Comparison of ENCODE assay signal across 2 cellular contexts in genomic region chr6:116556814-116557403, GRCh38.
TF ChIP-seq lines count a peak whose summit lies in the region.

No MANE protein-coding gene starts in this region.

TF ChIP-seq in SK-N-SH, 30 proteins besides CTCF, POLR2A, EP300 and RAD21 (continued from another document):
- TF ChIP-seq, protein P1, sequence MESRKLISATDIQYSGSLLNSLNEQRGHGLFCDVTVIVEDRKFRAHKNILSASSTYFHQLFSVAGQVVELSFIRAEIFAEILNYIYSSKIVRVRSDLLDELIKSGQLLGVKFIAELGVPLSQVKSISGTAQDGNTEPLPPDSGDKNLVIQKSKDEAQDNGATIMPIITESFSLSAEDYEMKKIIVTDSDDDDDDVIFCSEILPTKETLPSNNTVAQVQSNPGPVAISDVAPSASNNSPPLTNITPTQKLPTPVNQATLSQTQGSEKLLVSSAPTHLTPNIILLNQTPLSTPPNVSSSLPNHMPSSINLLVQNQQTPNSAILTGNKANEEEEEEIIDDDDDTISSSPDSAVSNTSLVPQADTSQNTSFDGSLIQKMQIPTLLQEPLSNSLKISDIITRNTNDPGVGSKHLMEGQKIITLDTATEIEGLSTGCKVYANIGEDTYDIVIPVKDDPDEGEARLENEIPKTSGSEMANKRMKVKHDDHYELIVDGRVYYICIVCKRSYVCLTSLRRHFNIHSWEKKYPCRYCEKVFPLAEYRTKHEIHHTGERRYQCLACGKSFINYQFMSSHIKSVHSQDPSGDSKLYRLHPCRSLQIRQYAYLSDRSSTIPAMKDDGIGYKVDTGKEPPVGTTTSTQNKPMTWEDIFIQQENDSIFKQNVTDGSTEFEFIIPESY (IDR thresholded peaks at IDR 0.05; ENCODE audit: borderline replicate concordance, low read depth), result no peak
- TF ChIP-seq TCF12 (IDR thresholded peaks at IDR 0.05) (no peak), RCOR1 (IDR thresholded peaks at IDR 0.05; ENCODE audit: low read length) (no peak), FOSL2 (IDR thresholded peaks at IDR 0.05; ENCODE audit: borderline replicate concordance, low read depth) (no peak), PBX3 (IDR thresholded peaks at IDR 0.05) (no peak), POLR2AphosphoS5 (IDR thresholded peaks at IDR 0.05; ENCODE audit: low read depth, low read length) (no peak), MEF2A (IDR thresholded peaks at IDR 0.05; ENCODE audit: borderline replicate concordance, low read depth) (no peak)

TF ChIP-seq in SK-N-SH treated with all-trans-retinoic acid at 6 μM for 48 hours, 23 proteins besides CTCF, POLR2A, EP300 and RAD21 (continued from another document):
- no peak for TF ChIP-seq POU6F1 (CRISPR knock-in tag; IDR thresholded peaks at IDR 0.05; ENCODE audit: borderline replicate concordance, low read depth)
- TF ChIP-seq CSDC2 (CRISPR knock-in tag; IDR thresholded peaks at IDR 0.05), result no peak
- TF ChIP-seq RARB (CRISPR knock-in tag; IDR thresholded peaks at IDR 0.05), result no peak
- TF ChIP-seq, protein P2, sequence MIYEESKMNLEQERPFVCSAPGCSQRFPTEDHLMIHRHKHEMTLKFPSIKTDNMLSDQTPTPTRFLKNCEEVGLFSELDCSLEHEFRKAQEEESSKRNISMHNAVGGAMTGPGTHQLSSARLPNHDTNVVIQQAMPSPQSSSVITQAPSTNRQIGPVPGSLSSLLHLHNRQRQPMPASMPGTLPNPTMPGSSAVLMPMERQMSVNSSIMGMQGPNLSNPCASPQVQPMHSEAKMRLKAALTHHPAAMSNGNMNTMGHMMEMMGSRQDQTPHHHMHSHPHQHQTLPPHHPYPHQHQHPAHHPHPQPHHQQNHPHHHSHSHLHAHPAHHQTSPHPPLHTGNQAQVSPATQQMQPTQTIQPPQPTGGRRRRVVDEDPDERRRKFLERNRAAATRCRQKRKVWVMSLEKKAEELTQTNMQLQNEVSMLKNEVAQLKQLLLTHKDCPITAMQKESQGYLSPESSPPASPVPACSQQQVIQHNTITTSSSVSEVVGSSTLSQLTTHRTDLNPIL (CRISPR knock-in tag; IDR thresholded peaks at IDR 0.05; ENCODE audit: low read depth), result no peak
- TF ChIP-seq, protein P3, sequence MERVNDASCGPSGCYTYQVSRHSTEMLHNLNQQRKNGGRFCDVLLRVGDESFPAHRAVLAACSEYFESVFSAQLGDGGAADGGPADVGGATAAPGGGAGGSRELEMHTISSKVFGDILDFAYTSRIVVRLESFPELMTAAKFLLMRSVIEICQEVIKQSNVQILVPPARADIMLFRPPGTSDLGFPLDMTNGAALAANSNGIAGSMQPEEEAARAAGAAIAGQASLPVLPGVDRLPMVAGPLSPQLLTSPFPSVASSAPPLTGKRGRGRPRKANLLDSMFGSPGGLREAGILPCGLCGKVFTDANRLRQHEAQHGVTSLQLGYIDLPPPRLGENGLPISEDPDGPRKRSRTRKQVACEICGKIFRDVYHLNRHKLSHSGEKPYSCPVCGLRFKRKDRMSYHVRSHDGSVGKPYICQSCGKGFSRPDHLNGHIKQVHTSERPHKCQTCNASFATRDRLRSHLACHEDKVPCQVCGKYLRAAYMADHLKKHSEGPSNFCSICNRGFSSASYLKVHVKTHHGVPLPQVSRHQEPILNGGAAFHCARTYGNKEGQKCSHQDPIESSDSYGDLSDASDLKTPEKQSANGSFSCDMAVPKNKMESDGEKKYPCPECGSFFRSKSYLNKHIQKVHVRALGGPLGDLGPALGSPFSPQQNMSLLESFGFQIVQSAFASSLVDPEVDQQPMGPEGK (CRISPR knock-in tag; IDR thresholded peaks at IDR 0.05; ENCODE audit: borderline replicate concordance), result no peak
- TF ChIP-seq TOX (CRISPR knock-in tag; IDR thresholded peaks at IDR 0.05; ENCODE audit: borderline replicate concordance), result no peak
- no peak for TF ChIP-seq PPARA (CRISPR knock-in tag; IDR thresholded peaks at IDR 0.05; ENCODE audit: borderline replicate concordance)
- no peak for TF ChIP-seq ESRRG (CRISPR knock-in tag; IDR thresholded peaks at IDR 0.05)
- TF ChIP-seq ZNF565 (CRISPR knock-in tag; conservative IDR thresholded peaks at IDR 0.05; ENCODE audit: low read depth), result no peak
